ENCODE assay signal across 22 cellular contexts in the genomic region with DNA sequence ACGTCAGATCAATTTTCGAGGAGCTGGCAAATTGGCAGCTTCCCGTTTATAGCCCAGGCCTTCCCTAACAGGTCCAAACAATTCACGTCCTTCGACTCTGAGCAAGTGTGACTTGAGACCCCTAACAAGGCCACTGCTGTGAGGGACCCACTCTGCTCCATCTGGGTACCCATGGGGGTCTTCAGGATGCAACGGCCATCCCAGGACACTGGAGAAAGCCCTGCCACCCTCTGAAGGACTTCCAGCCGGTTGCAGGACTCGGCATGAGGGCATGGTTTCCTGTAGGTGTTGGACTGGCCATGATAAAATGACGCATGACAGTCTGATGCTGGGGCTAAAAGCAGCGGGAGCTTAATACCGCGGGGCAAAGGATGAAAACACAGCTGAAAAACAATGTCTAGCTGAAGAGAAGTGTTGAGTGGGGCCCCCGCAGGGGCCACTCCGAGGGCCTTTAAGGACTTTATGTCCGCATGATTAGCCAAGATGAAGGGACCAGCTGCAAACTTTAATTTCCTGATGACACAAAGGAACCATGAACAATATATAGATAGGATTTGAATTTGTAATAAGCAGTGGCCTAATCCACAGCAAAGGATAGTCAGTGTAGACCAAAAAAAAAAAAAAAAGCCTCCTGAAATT.
DNase-seq lines count a peak whose midpoint lies in the region; ATAC-seq, FAIRE-seq and TF ChIP-seq lines count a peak whose summit lies in the region.
"Had no signal": no experiment of that assay in that cellular context is flagged by ENCODE, and none has a peak within 500 bp of the region (broad histone marks: within the 10 kb centered on the region; RNA-seq: fewer than 3 reads in every experiment).

No MANE protein-coding gene starts in this region.

- no peak overlapping the region for H3K4me3 ChIP-seq in AG04450 (ENCODE audit: low read depth, low read length)
- H3K4me3 ChIP-seq in SJSA1, result no peak overlapping the region
- H3K4me3 ChIP-seq in endodermal cell (ENCODE audit: low read length), result no peak overlapping the region
- no peak overlapping the region for H3K4me3 ChIP-seq in kidney (ENCODE audit: low read length in 2 of 2)
- H3K4me3 ChIP-seq: K562, SJCRH30 had no signal

- H3K9me3 Mint-ChIP-seq in endodermal cell, result no peaks in the 10 kb centered on the region
- no peaks in the 10 kb centered on the region for H3K9me3 Mint-ChIP-seq in nephron progenitor cell
- no peaks in the 10 kb centered on the region for H3K9me3 Mint-ChIP-seq in activated CD8-positive, alpha-beta T cell treated with anti-CD3 and anti-CD28 coated beads, Interleukin-2, amount 10 ng/mL, durations not matched to agents 7 days and 5 days (ENCODE audit: insufficient read depth)
- H3K9me3 Mint-ChIP-seq: CD4-positive, alpha-beta T cell; H9 had no signal

- CTCF ChIA-PET in AG04450 (lab: Charles Lee), result no interaction called here
- CTCF ChIA-PET in activated CD8-positive, alpha-beta T cell treated with anti-CD3 and anti-CD28 coated beads, Interleukin-2, amount 10 ng/mL, durations not matched to agents 7 days and 5 days (lab: Charles Lee), result no interaction called here

- H3K36me3 Mint-ChIP-seq in endodermal cell (ENCODE audit: low read depth) (no peaks in the 10 kb centered on the region), nephron progenitor cell (ENCODE audit: low read depth) (no peaks in the 10 kb centered on the region)
- no peaks in the 10 kb centered on the region for H3K36me3 Mint-ChIP-seq in activated CD8-positive, alpha-beta T cell treated with anti-CD3 and anti-CD28 coated beads, Interleukin-2, amount 10 ng/mL, durations not matched to agents 7 days and 5 days (ENCODE audit: low read depth)

- H3K9ac ChIP-seq in endodermal cell (ENCODE audit: extremely low read depth, low read length, poor library complexity, severe bottlenecking) (no peak overlapping the region), kidney (ENCODE audit: low read length in 2 of 2) (no peak overlapping the region)

- POLR2A ChIA-PET in AG04450 (lab: Yijun Ruan, JAX), result no interaction called here
- POLR2A ChIA-PET in activated CD8-positive, alpha-beta T cell treated with anti-CD3 and anti-CD28 coated beads, Interleukin-2, amount 10 ng/mL, durations not matched to agents 7 days and 5 days (lab: Charles Lee), result no interaction called here

- H3K9me3 ChIP-seq in AG04450 (ENCODE audit: control insufficient read depth, insufficient read depth, low read length) (no peaks in the 10 kb centered on the region), SJSA1 (replicated peaks) (no peaks in the 10 kb centered on the region), endodermal cell (ENCODE audit: control insufficient read depth, low read length) (no peaks in the 10 kb centered on the region), kidney (ENCODE audit: control insufficient read depth in 1 of 2, low read length in 2 of 2) (no peaks in the 10 kb centered on the region)
- H3K9me3 ChIP-seq: SJCRH30 had no signal

- no peak overlapping the region for H3K4me3 Mint-ChIP-seq in endodermal cell
- no peak overlapping the region for H3K4me3 Mint-ChIP-seq in nephron progenitor cell
- H3K4me3 Mint-ChIP-seq in activated CD8-positive, alpha-beta T cell treated with anti-CD3 and anti-CD28 coated beads, Interleukin-2, amount 10 ng/mL, durations not matched to agents 7 days and 5 days, result no peak overlapping the region
- H3K4me3 Mint-ChIP-seq: CD4-positive, alpha-beta T cell; H9; HFFc6 had no signal

- H3K36me3 ChIP-seq in SJSA1, result no peaks in the 10 kb centered on the region
- H3K36me3 ChIP-seq in endodermal cell (ENCODE audit: control insufficient read depth, insufficient read depth, low read length), result no peaks in the 10 kb centered on the region
- H3K36me3 ChIP-seq in kidney (ENCODE audit: control insufficient read depth in 1 of 2, insufficient read depth in 2 of 2, low read length in 2 of 2), result no peaks in the 10 kb centered on the region
- H3K36me3 ChIP-seq: SJCRH30 had no signal

- H3K27me3 ChIP-seq in AG04450 (ENCODE audit: control insufficient read depth, insufficient read depth, low read length) (no peaks in the 10 kb centered on the region), SJSA1 (replicated peaks) (no peaks in the 10 kb centered on the region), endodermal cell (ENCODE audit: control insufficient read depth, insufficient read depth, low read length, poor library complexity, severe bottlenecking) (no peaks in the 10 kb centered on the region)
- H3K27me3 ChIP-seq: SJCRH30 had no signal

- H3K4me1 Mint-ChIP-seq in endodermal cell, result peaks cover 6% of the 10 kb centered on the region
- H3K4me1 Mint-ChIP-seq in nephron progenitor cell, result peaks cover 67% of the 10 kb centered on the region
- no peaks in the 10 kb centered on the region for H3K4me1 Mint-ChIP-seq in activated CD8-positive, alpha-beta T cell treated with anti-CD3 and anti-CD28 coated beads, Interleukin-2, amount 10 ng/mL, durations not matched to agents 7 days and 5 days (ENCODE audit: low read depth)

- TF ChIP-seq CTCF in AG04450 (IDR thresholded peaks at IDR 0.05; ENCODE audit: low read depth, low read length) (no peak), endodermal cell (conservative IDR thresholded peaks at IDR 0.05) (no peak), nephron progenitor cell (IDR thresholded peaks at IDR 0.05) (no peak), kidney (IDR thresholded peaks at IDR 0.05; ENCODE audit: borderline replicate concordance, extremely low read depth, insufficient read depth) (no peak)

- H3K27me3 Mint-ChIP-seq in endodermal cell (ENCODE audit: insufficient read depth), result no peaks in the 10 kb centered on the region
- peaks cover 6% of the 10 kb centered on the region for H3K27me3 Mint-ChIP-seq in nephron progenitor cell (ENCODE audit: low read depth, poor library complexity)
- H3K27me3 Mint-ChIP-seq in activated CD8-positive, alpha-beta T cell treated with anti-CD3 and anti-CD28 coated beads, Interleukin-2, amount 10 ng/mL, durations not matched to agents 7 days and 5 days (ENCODE audit: low read depth), result no peaks in the 10 kb centered on the region
- H3K27me3 Mint-ChIP-seq: CD4-positive, alpha-beta T cell had no signal

- FAIRE-seq in kidney (lab: Jason Lieb, UNC), result no peak
- FAIRE-seq: K562, RCC 7860 had no signal

- intact Hi-C loops in kidney (cut with DNase I), result no loop called here

- no peak for ATAC-seq in activated CD8-positive, alpha-beta T cell treated with anti-CD3 and anti-CD28 coated beads, Interleukin-2, amount 10 ng/mL, durations not matched to agents 7 days and 5 days
- no peak for ATAC-seq in GM18858 (IDR thresholded peaks at IDR 0.05; ENCODE audit: unreplicated experiment)
- ATAC-seq: K562 had no signal

- 87 to 93% methylated on average over 9 to 15 of the region's 15 CpGs for WGBS in endodermal cell (ENCODE audit: insufficient coverage in 1 of 2, insufficient read length in 1 of 2), 2 experiments

- H3K27ac ChIP-seq in AG04450 (ENCODE audit: low read depth, low read length), result peak overlapping the region; percentile 91
- H3K27ac ChIP-seq in SJSA1, result peak overlapping the region; percentile 76
- peak overlapping the region; percentile 6 for H3K27ac ChIP-seq in endodermal cell (ENCODE audit: low read depth, low read length)
- no peak overlapping the region for H3K27ac ChIP-seq in kidney (ENCODE audit: low read depth in 2 of 2, low read length in 2 of 2)

- no peak overlapping the region for H3K27ac Mint-ChIP-seq in endodermal cell
- H3K27ac Mint-ChIP-seq in nephron progenitor cell, result peak overlapping the region; percentile 78
- no peak overlapping the region for H3K27ac Mint-ChIP-seq in activated CD8-positive, alpha-beta T cell treated with anti-CD3 and anti-CD28 coated beads, Interleukin-2, amount 10 ng/mL, durations not matched to agents 7 days and 5 days
- H3K27ac Mint-ChIP-seq: CD4-positive, alpha-beta T cell; HFFc6 had no signal

- DNase-seq in AG04450 (ENCODE audit: low read depth, low spot score), result no peak
- DNase-seq in SJSA1 (ENCODE audit: low read depth in 1 of 2, low spot score in 2 of 2), result no peak
- DNase-seq in endodermal cell, result no peak
- no peak for DNase-seq in nephron progenitor cell
- DNase-seq in activated CD8-positive, alpha-beta T cell treated with anti-CD3 and anti-CD28 coated beads, Interleukin-2, amount 10 ng/mL, durations not matched to agents 7 days and 5 days, result no peak
- DNase-seq in NCI-H2171 treated with DMSO at 0.1 percent for 48 hours (lab: John Stamatoyannopoulos, UW), result no peak
- DNase-seq in kidney, result no peak
- DNase-seq: CD4-positive, alpha-beta T cell; COR-L47; DMS79; H9; HFFc6; NCI-H1092; NCI-H146; NCI-H2029 treated with DMSO at 0.1 percent for 48 hours; NCI-H446; NCI-H526 treated with DMSO at 0.1 percent for 48 hours; OCI-M1 had no signal

- peaks cover 43% of the 10 kb centered on the region for H3K4me1 ChIP-seq in SJSA1 (replicated peaks)
- no peaks in the 10 kb centered on the region for H3K4me1 ChIP-seq in endodermal cell (ENCODE audit: control insufficient read depth, insufficient read depth, low read length)
- no peaks in the 10 kb centered on the region for H3K4me1 ChIP-seq in kidney (ENCODE audit: control insufficient read depth in 1 of 2, insufficient read depth in 1 of 2, low read depth in 1 of 2, low read length in 2 of 2)

Comparison
In these comparisons a context has a peak if more than half of its experiments do, and no peak if none do; other contexts are left out.
1. H3K27ac ChIP-seq: peak in AG04450 (single experiment), SJSA1 (single experiment) and endodermal cell (single experiment); none in kidney (0 of 2).